ENCODE assay signal across 8 cellular contexts in genomic region chr5:96933764-96934163, GRCh38. TPM values are rescaled to one million over a fixed set of nuclear protein-coding genes. Genes with fewer than 3 reads are reported as not detected.
DNase-seq lines count a peak whose midpoint lies in the region; ATAC-seq and TF ChIP-seq lines count a peak whose summit lies in the region.

No MANE protein-coding gene starts in this region.

- DNase-seq in Calu3: no peak
- peak; percentile 50 for DNase-seq in NAMALWA (ENCODE audit: low spot score)
- no peak for DNase-seq in activated CD4-positive, alpha-beta T cell treated with anti-CD3 and anti-CD28 coated beads, Interleukin-2, amount 50 U/mL, for 4 hours
- no peak for DNase-seq in NCI-H2107 (lab: John Stamatoyannopoulos, UW)

- H3K27me3 ChIP-seq in neutrophil: no peaks in the 10 kb centered on the region

- no peak for ATAC-seq in HG03432 (IDR thresholded peaks at IDR 0.05; ENCODE audit: unreplicated experiment)
- ATAC-seq in HG02970 (IDR thresholded peaks at IDR 0.05; ENCODE audit: low FRiP score, unreplicated experiment): no peak

- H3K36me3 Mint-ChIP-seq in Calu3 (ENCODE audit: insufficient read depth, unreplicated experiment): peaks cover 42% of the 10 kb centered on the region

- no peaks in the 10 kb centered on the region for H3K27me3 Mint-ChIP-seq in Calu3 (ENCODE audit: unreplicated experiment)

- peaks cover 40% of the 10 kb centered on the region for H3K4me1 Mint-ChIP-seq in Calu3 (ENCODE audit: low read depth, unreplicated experiment)

- peaks cover 38 to 40% of the 10 kb centered on the region in 2 experiments for H3K4me1 ChIP-seq in neutrophil (ENCODE audit: control insufficient read depth in 1 of 2, insufficient read depth in 1 of 2, low read depth in 1 of 2, low read length in 1 of 2)

- CTCF ChIA-PET in Calu3 (lab: Charles Lee): interaction anchor here (1.0 to 1.3 kb wide), 2 partner anchors 64 to 65 kb away, joined by 3 read pairs; no protein-coding TSS in a partner anchor

- intact Hi-C loops in Calu3 (cut with micrococcal nuclease; ENCODE audit: unreplicated experiment): no loop called here

- TF ChIP-seq CTCF in Calu3 (IDR thresholded peaks at IDR 0.05; ENCODE audit: unreplicated experiment) (no peak), neutrophil (IDR thresholded peaks at IDR 0.05) (no peak)

- H3K9me3 ChIP-seq in neutrophil: no peaks in the 10 kb centered on the region

- peak overlapping the region; percentile 97 for H3K27ac ChIP-seq in cingulate gyrus (ENCODE audit: low read depth, low read length)
- H3K27ac ChIP-seq in neutrophil: peak overlapping the region; percentile 96

- no TSS peak for BruUV-seq in Calu3 (replicated peaks; lab: Mats Ljungman, UMichigan)

- H3K4me3 ChIP-seq in neutrophil (ENCODE audit: low read depth in 1 of 2, low read length in 1 of 2): peak overlapping the region; percentile 85 to 93

- no peaks in the 10 kb centered on the region for H3K9me3 Mint-ChIP-seq in Calu3 (ENCODE audit: low read depth, unreplicated experiment)

- no peaks in the 10 kb centered on the region for H3K36me3 ChIP-seq in neutrophil

- peak overlapping the region; percentile 93 for H3K27ac Mint-ChIP-seq in Calu3 (ENCODE audit: unreplicated experiment)

- H3K4me3 Mint-ChIP-seq in Calu3 (ENCODE audit: low read depth, unreplicated experiment): peak overlapping the region; percentile 78

RNA-seq across cellular contexts. Expression of gene LNPEP, which starts 2.1 kb away (rescaled TPM):
- total RNA-seq in Calu3 (2022): 76.0 and 85.5 TPM in 2 replicates

RNA-seq across cellular contexts. Expression of gene ERAP2, which starts 57.5 kb away (rescaled TPM):
- total RNA-seq in Calu3 (2022): 67.7 TPM in 2 replicates
